In the genomic region with DNA sequence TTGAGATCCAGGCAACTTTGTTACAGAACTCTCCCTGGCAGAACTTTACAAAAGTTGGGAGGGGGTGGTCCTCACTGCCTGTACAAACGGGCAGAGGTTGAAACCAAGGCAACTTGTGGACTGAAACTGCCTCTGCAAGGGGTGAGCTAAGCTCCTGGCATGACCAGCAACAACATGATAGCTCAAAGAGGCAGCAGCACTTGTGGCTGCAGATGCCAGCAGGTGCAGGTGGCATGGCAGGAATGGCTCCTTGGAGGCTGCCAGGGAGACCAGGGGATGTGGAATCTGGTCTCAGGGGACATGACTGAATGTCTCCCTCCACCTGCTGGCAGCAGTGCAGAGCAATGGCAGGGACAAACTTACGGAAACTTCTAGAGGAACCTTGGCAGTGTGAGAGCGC, we compare ENCODE assay signal across 18 cellular contexts. TPM values are rescaled to one million over a fixed set of nuclear protein-coding genes. Genes with fewer than 3 reads are reported as not detected.
DNase-seq lines count a peak whose midpoint lies in the region; ATAC-seq and FAIRE-seq lines count a peak whose summit lies in the region.
"Had no signal": no experiment of that assay in that cellular context is flagged by ENCODE, and none has a peak within 500 bp of the region (broad histone marks: within the 10 kb centered on the region; RNA-seq: fewer than 3 reads in every experiment).

No MANE protein-coding gene starts in this region.

- no peaks in the 10 kb centered on the region for H3K36me3 ChIP-seq in small intestine (ENCODE audit: control insufficient read depth in 2 of 2, insufficient read depth in 2 of 2, low read length in 2 of 2)
- H3K36me3 ChIP-seq: esophagus squamous epithelium, SJSA1, transverse colon, WERI-Rb-1 had no signal

- H3K27me3 ChIP-seq in small intestine (ENCODE audit: control insufficient read depth in 2 of 2, insufficient read depth in 2 of 2, low read length in 2 of 2) = no peaks in the 10 kb centered on the region

- WGBS in small intestine, 3 donors = 31 to 50% (median 39%) methylated on average over 3 of the region's 3 CpGs

- FAIRE-seq in small intestine (lab: Jason Lieb, UNC) = no peak

- H3K4me3 ChIP-seq in small intestine (ENCODE audit: low read depth in 1 of 2, low read length in 2 of 2) = no peak overlapping the region
- H3K4me3 ChIP-seq: esophagus squamous epithelium, SJSA1, transverse colon had no signal

- no peaks in the 10 kb centered on the region for H3K4me1 ChIP-seq in small intestine (ENCODE audit: control insufficient read depth in 2 of 2, insufficient read depth in 1 of 2, low read depth in 1 of 2, low read length in 1 of 2)
- H3K4me1 ChIP-seq: SJSA1 had no signal

- H3K27ac ChIP-seq in epithelial cell of prostate = no peak overlapping the region
- no peak overlapping the region for H3K27ac ChIP-seq in small intestine (ENCODE audit: low read depth in 1 of 2, low read length in 1 of 2)
- H3K27ac ChIP-seq: 22Rv1, esophagus squamous epithelium, SJSA1, transverse colon, WERI-Rb-1 had no signal

- no peak for ATAC-seq in HG03280 (IDR thresholded peaks at IDR 0.05; ENCODE audit: unreplicated experiment)
- ATAC-seq in GM18511 (IDR thresholded peaks at IDR 0.05; ENCODE audit: unreplicated experiment) = no peak
- ATAC-seq: T-helper 17 cell had no signal

- peak; percentile 10 for DNase-seq in NCI-H1092 treated with DMSO at 0.1 percent for 48 hours (lab: John Stamatoyannopoulos, UW)
- no peak for DNase-seq in NCI-H1092 (lab: John Stamatoyannopoulos, UW)
- DNase-seq in NCI-H2196 treated with DMSO at 0.1 percent for 48 hours (lab: John Stamatoyannopoulos, UW; ENCODE audit: unreplicated experiment) = peak; percentile 31
- DNase-seq in epithelial cell of prostate (ENCODE audit: low read depth, low spot score) = peak; percentile 34
- peak; percentile 22 for DNase-seq in small intestine
- no peak for DNase-seq in NCI-H2227 (lab: John Stamatoyannopoulos, UW; ENCODE audit: unreplicated experiment)
- DNase-seq: activated CD4-positive, alpha-beta T cell treated with anti-CD3 and anti-CD28 coated beads, Interleukin-2, amount 50 U/mL, for 4 hours; activated naive CD4-positive, alpha-beta T cell; amniotic stem cell; esophagus squamous epithelium; NCI-H1694; T-helper 17 cell; WERI-Rb-1 had no signal

- no peaks in the 10 kb centered on the region for H3K9me3 ChIP-seq in small intestine (ENCODE audit: control insufficient read depth, low read depth)
- H3K9me3 ChIP-seq: esophagus squamous epithelium, SJSA1, transverse colon had no signal

RNA-seq across cellular contexts. Expression of a gene that starts 38.8 kb away (rescaled TPM):
- 10 to 100 TPM in 1 of 3 donors, 1 to 10 TPM in 2; 4.9 to 10.5 (median 4.9) TPM for polyA plus RNA-seq in small intestine

Comparison
In these comparisons a context has a peak if more than half of its experiments do, and no peak if none do; other contexts are left out.
1. DNase-seq: peak in NCI-H1092 treated with DMSO at 0.1 percent for 48 hours (single experiment), NCI-H2196 treated with DMSO at 0.1 percent for 48 hours (single experiment), epithelial cell of prostate (single experiment) and small intestine (single experiment); none in NCI-H1092 (single experiment) and NCI-H2227 (single experiment).